Comparison of ENCODE assay signal across 12 cellular contexts in genomic region chr2:17166506-17166905, GRCh38.
DNase-seq lines count a peak whose midpoint lies in the region; ATAC-seq and TF ChIP-seq lines count a peak whose summit lies in the region.
"Had no signal": no experiment of that assay in that cellular context is flagged by ENCODE, and none has a peak within 500 bp of the region (broad histone marks: within the 10 kb centered on the region; RNA-seq: fewer than 3 reads in every experiment).

No MANE protein-coding gene starts in this region.

- H3K4me1 Mint-ChIP-seq in GM23338: peaks cover 5% of the 10 kb centered on the region
- H3K4me1 Mint-ChIP-seq: CD4-positive, CD25-positive, alpha-beta regulatory T cell had no signal

- H3K36me3 Mint-ChIP-seq in GM23338 (ENCODE audit: low read depth): no peaks in the 10 kb centered on the region
- H3K36me3 Mint-ChIP-seq: CD4-positive, CD25-positive, alpha-beta regulatory T cell had no signal

- no peaks in the 10 kb centered on the region for H3K9me2 ChIP-seq in GM23338 (ENCODE audit: insufficient read depth)

- no peaks in the 10 kb centered on the region for H3K27me3 ChIP-seq in GM23338 (ENCODE audit: insufficient read depth)

- H3K4me3 ChIP-seq in mesodermal cell (ENCODE audit: extremely low read depth, insufficient read depth, low read length, poor library complexity, severe bottlenecking) (no peak overlapping the region), GM23338 (no peak overlapping the region)

- H3K4me1 ChIP-seq in mesodermal cell (ENCODE audit: control insufficient read depth, insufficient read depth, low read length, poor library complexity, severe bottlenecking): no peaks in the 10 kb centered on the region
- H3K4me1 ChIP-seq in GM23338 (ENCODE audit: insufficient read depth): peaks cover 5% of the 10 kb centered on the region; the same call in 1 of the 2 replicates

- H3K27ac Mint-ChIP-seq in GM23338: no peak overlapping the region
- H3K27ac Mint-ChIP-seq: CD4-positive, CD25-positive, alpha-beta regulatory T cell had no signal

- no peak for TF ChIP-seq CTCF in GM23338 (conservative IDR thresholded peaks at IDR 0.05; ENCODE audit: low read depth in 2 of 2)

- no peaks in the 10 kb centered on the region for H3K9me3 ChIP-seq in mesodermal cell (ENCODE audit: control insufficient read depth, low read length)

- H3K27me3 Mint-ChIP-seq in GM23338 (ENCODE audit: insufficient read depth, low read depth, poor library complexity): peaks cover 2% of the 10 kb centered on the region
- H3K27me3 Mint-ChIP-seq: CD4-positive, CD25-positive, alpha-beta regulatory T cell had no signal

- H3K4me3 Mint-ChIP-seq in GM23338: no peak overlapping the region
- H3K4me3 Mint-ChIP-seq: CD4-positive, CD25-positive, alpha-beta regulatory T cell; neural crest cell had no signal

- no peaks in the 10 kb centered on the region for H3K9me3 Mint-ChIP-seq in GM23338
- H3K9me3 Mint-ChIP-seq: neural crest cell had no signal

- H2AFZ ChIP-seq in GM23338: no peak overlapping the region

- H3K36me3 ChIP-seq in mesodermal cell (ENCODE audit: control insufficient read depth, insufficient read depth, low read length): no peaks in the 10 kb centered on the region
- H3K36me3 ChIP-seq in GM23338 (ENCODE audit: insufficient read depth): no peaks in the 10 kb centered on the region

- no peak overlapping the region for H3K4me2 ChIP-seq in GM23338

- ATAC-seq in HG03196 (IDR thresholded peaks at IDR 0.05; ENCODE audit: unreplicated experiment) (no peak), GM23338 (no peak)
- ATAC-seq: HepG2 had no signal

- no peaks in the 10 kb centered on the region for H3K79me2 ChIP-seq in GM23338 (replicated peaks; ENCODE audit: insufficient read depth)

- no peaks in the 10 kb centered on the region for H3F3A ChIP-seq in GM23338 (replicated peaks; ENCODE audit: low read depth)

- H3K27ac ChIP-seq in mesodermal cell (ENCODE audit: low read depth, low read length, severe bottlenecking) (peak overlapping the region; percentile 51), GM23338 (ENCODE audit: low read depth) (no peak overlapping the region)

- WGBS in mesodermal cell (ENCODE audit: insufficient coverage in 2 of 2), 2 experiments: 90 to 98% methylated on average over 3 to 4 of the region's 4 CpGs

- no peaks in the 10 kb centered on the region for H4K20me1 ChIP-seq in GM23338 (replicated peaks; ENCODE audit: insufficient read depth)

- peak; percentile 9 for DNase-seq in GM04504 (ENCODE audit: low read depth)
- peak; percentile 25 for DNase-seq in NAMALWA (ENCODE audit: low spot score)
- DNase-seq in astrocyte of the hippocampus (ENCODE audit: low read depth, low spot score): peak; percentile 72
- DNase-seq in stimulated activated CD4-positive, alpha-beta T cell treated with anti-CD3 and anti-CD28 coated beads, Interleukin-4, amount 100 ng/mL, for 4 hours: no peak
- DNase-seq in GM23338 (ENCODE audit: low spot score): no peak
- no peak for DNase-seq in NCI-H2196 treated with DMSO at 0.1 percent for 48 hours (lab: John Stamatoyannopoulos, UW; ENCODE audit: unreplicated experiment)
- DNase-seq: CD4-positive, CD25-positive, alpha-beta regulatory T cell; NCI-H510A had no signal

TF ChIP-seq in GM23338, 12 proteins besides CTCF, POLR2A, EP300 and RAD21:
- no peak for TF ChIP-seq ZNF331 (CRISPR knock-in tag; IDR thresholded peaks at IDR 0.05; ENCODE audit: low read depth)

Comparison
In these comparisons a context has a peak if more than half of its experiments do, and no peak if none do; other contexts are left out.
1. DNase-seq: peak in GM04504 (single experiment), NAMALWA (single experiment) and astrocyte of the hippocampus (single experiment); none in stimulated activated CD4-positive, alpha-beta T cell treated with anti-CD3 and anti-CD28 coated beads, Interleukin-4, amount 100 ng/mL, for 4 hours (0 of 2), GM23338 (single experiment) and NCI-H2196 treated with DMSO at 0.1 percent for 48 hours (single experiment).